9 cellular contexts compared by ENCODE assay signal in the genomic region with DNA sequence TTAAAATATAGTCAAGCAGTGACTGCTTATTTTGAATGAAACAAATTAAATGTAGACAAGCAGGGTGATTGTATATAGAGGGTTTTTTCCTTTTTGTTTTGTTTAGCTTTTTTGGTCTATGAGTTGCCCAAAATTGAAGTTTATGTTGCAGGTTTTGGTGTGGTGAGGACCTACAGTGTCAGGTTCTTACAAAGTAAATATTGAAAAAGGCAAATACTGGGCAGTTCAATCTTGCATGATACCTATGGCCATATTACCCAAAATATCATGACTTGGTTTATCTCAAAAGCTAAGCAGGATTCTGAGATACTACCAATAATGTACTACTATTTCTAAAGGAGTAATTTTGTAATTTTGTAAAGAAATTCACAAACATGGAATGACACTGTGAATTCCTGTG. TPM values are rescaled to one million over a fixed set of nuclear protein-coding genes. Genes with fewer than 3 reads are reported as not detected.
DNase-seq lines count a peak whose midpoint lies in the region; ATAC-seq, FAIRE-seq and TF ChIP-seq lines count a peak whose summit lies in the region.
"Had no signal": no experiment of that assay in that cellular context is flagged by ENCODE, and none has a peak within 500 bp of the region (broad histone marks: within the 10 kb centered on the region; RNA-seq: fewer than 3 reads in every experiment).

No MANE protein-coding gene starts in this region.

- dilution Hi-C loops in keratinocyte (cut with MboI; ENCODE audit: extremely low pct_ligation_motif_present, low sequenced_read_pairs) = no loop called here

- FAIRE-seq in keratinocyte (lab: Jason Lieb, UNC) = no peak

- TF ChIP-seq EP300 in stomach (IDR thresholded peaks at IDR 0.05) = no peak

- no peak for TF ChIP-seq POLR2A in stomach (IDR thresholded peaks at IDR 0.05)

- no peak overlapping the region for H3K27ac ChIP-seq in keratinocyte (ENCODE audit: control insufficient read depth, insufficient read depth, low read length)
- peak overlapping the region in 4 of 5 donors; percentile 84 to 93 (median 90) for H3K27ac ChIP-seq in stomach

- no peak for ATAC-seq in activated T-helper 17 cell treated with anti-CD3 and anti-CD28 coated beads, Interleukin-2, amount 50 U/mL, for 72 hours (replicated peaks)
- ATAC-seq in GM18909 (IDR thresholded peaks at IDR 0.05; ENCODE audit: poor library complexity, unreplicated experiment) = no peak

- peaks cover 13% of the 10 kb centered on the region for H3K4me1 ChIP-seq in keratinocyte (ENCODE audit: control insufficient read depth, extremely low read depth, insufficient read depth, low read length)
- peaks cover 5 to 61% (median 32%) of the 10 kb centered on the region in 4 donors for H3K4me1 ChIP-seq in stomach

- H3K4me3 ChIP-seq in keratinocyte (ENCODE audit: control insufficient read depth in 2 of 3, extremely low read depth in 1 of 3, insufficient read depth in 2 of 3, low read depth in 1 of 3, low read length in 3 of 3) (peak overlapping the region in 2 of 3 experiments; percentile 53 to 67), stomach (peak overlapping the region; percentile 53 to 55 (median 54))

- H4K20me1 ChIP-seq in keratinocyte (ENCODE audit: control insufficient read depth, extremely low read depth, insufficient read depth, low read length) = no peaks in the 10 kb centered on the region

- H3K27me3 Mint-ChIP-seq in T-helper 2 cell treated with Interferon-gamma antibody and Interleukin-4, amounts not matched to agents 5 μg/mL and 100 μg/mL, for 36 hours (ENCODE audit: low read depth) = peaks cover 3% of the 10 kb centered on the region
- no peaks in the 10 kb centered on the region for H3K27me3 Mint-ChIP-seq in activated T-helper 17 cell treated with anti-CD3 and anti-CD28 coated beads, Interleukin-2, amount 50 U/mL, for 72 hours

- H3K27me3 ChIP-seq in keratinocyte (ENCODE audit: control insufficient read depth, extremely low read depth, insufficient read depth, low read length) = no peaks in the 10 kb centered on the region
- H3K27me3 ChIP-seq in stomach = no peaks in the 10 kb centered on the region

- H2AFZ ChIP-seq in keratinocyte (ENCODE audit: control insufficient read depth, low read length) = no peak overlapping the region

- H3K4me2 ChIP-seq in keratinocyte (ENCODE audit: control insufficient read depth, extremely low read depth, insufficient read depth, low read depth, low read length) = peak overlapping the region; percentile 89

- H3K9me3 ChIP-seq in keratinocyte (ENCODE audit: control insufficient read depth, low read depth, low read length) = no peaks in the 10 kb centered on the region
- no peaks in the 10 kb centered on the region for H3K9me3 ChIP-seq in stomach

- peak overlapping the region; percentile 92 for H3K4me3 Mint-ChIP-seq in T-helper 2 cell treated with Interferon-gamma antibody and Interleukin-4, amounts not matched to agents 5 μg/mL and 100 μg/mL, for 36 hours
- peak overlapping the region; percentile 95 for H3K4me3 Mint-ChIP-seq in activated T-helper 17 cell treated with anti-CD3 and anti-CD28 coated beads, Interleukin-2, amount 50 U/mL, for 72 hours

- intact Hi-C loops in stomach (cut with DNase I; ENCODE audit: low total_unique reads) = no loop called here

- H3K9ac ChIP-seq in keratinocyte (ENCODE audit: control insufficient read depth, extremely low read depth, insufficient read depth, low read length) = no peak overlapping the region

- TF ChIP-seq CTCF in keratinocyte (optimal IDR thresholded peaks at IDR 0.05 in 1 of 3, IDR thresholded peaks at IDR 0.05 in 1 of 3, conservative IDR thresholded peaks at IDR 0.05 in 1 of 3; ENCODE audit: extremely low read depth in 1 of 3, insufficient read depth in 2 of 3, low read length in 3 of 3) = no peak
- TF ChIP-seq CTCF in stomach (IDR thresholded peaks at IDR 0.05) = no peak

- H3K4me1 Mint-ChIP-seq in T-helper 2 cell treated with Interferon-gamma antibody and Interleukin-4, amounts not matched to agents 5 μg/mL and 100 μg/mL, for 36 hours (ENCODE audit: low read depth) = peaks cover 42% of the 10 kb centered on the region
- peaks cover 12% of the 10 kb centered on the region for H3K4me1 Mint-ChIP-seq in activated T-helper 17 cell treated with anti-CD3 and anti-CD28 coated beads, Interleukin-2, amount 50 U/mL, for 72 hours

- H3K9me1 ChIP-seq in keratinocyte (ENCODE audit: control insufficient read depth, extremely low read depth, insufficient read depth, low read length) = no peaks in the 10 kb centered on the region

- H3K36me3 ChIP-seq in keratinocyte (ENCODE audit: control insufficient read depth in 2 of 2, extremely low read depth in 1 of 2, insufficient read depth in 2 of 2, low read length in 2 of 2) (no peaks in the 10 kb centered on the region), stomach (no peaks in the 10 kb centered on the region)

- H3K79me2 ChIP-seq in keratinocyte (ENCODE audit: control insufficient read depth, insufficient read depth, low read length) = peaks cover 18% of the 10 kb centered on the region

- peaks cover 2% of the 10 kb centered on the region for H3K36me3 Mint-ChIP-seq in T-helper 2 cell treated with Interferon-gamma antibody and Interleukin-4, amounts not matched to agents 5 μg/mL and 100 μg/mL, for 36 hours (ENCODE audit: low read depth)
- peaks cover 9% of the 10 kb centered on the region for H3K36me3 Mint-ChIP-seq in activated T-helper 17 cell treated with anti-CD3 and anti-CD28 coated beads, Interleukin-2, amount 50 U/mL, for 72 hours (ENCODE audit: low read depth)

- H3K27ac Mint-ChIP-seq in T-helper 2 cell treated with Interferon-gamma antibody and Interleukin-4, amounts not matched to agents 5 μg/mL and 100 μg/mL, for 36 hours = no peak overlapping the region
- H3K27ac Mint-ChIP-seq in activated T-helper 17 cell treated with anti-CD3 and anti-CD28 coated beads, Interleukin-2, amount 50 U/mL, for 72 hours = peak overlapping the region; percentile 100

- DNase-seq in T-helper 2 cell treated with Interferon-gamma antibody and Interleukin-4, amounts not matched to agents 5 μg/mL and 100 μg/mL, for 36 hours (ENCODE audit: low spot score) = no peak
- DNase-seq in T-helper 2 cell = no peak
- no peak for DNase-seq in keratinocyte (ENCODE audit: low read depth, low spot score)
- no peak for DNase-seq in stomach
- no peak for DNase-seq in activated CD4-positive, alpha-beta T cell treated with anti-CD3 and anti-CD28 coated beads for 4 hours
- DNase-seq in activated CD4-positive, alpha-beta T cell treated with anti-CD3 and anti-CD28 coated beads for 48 hours = no peak
- DNase-seq: NCI-H1436 had no signal

- H3K9me3 Mint-ChIP-seq in T-helper 2 cell treated with Interferon-gamma antibody and Interleukin-4, amounts not matched to agents 5 μg/mL and 100 μg/mL, for 36 hours = no peaks in the 10 kb centered on the region
- no peaks in the 10 kb centered on the region for H3K9me3 Mint-ChIP-seq in activated T-helper 17 cell treated with anti-CD3 and anti-CD28 coated beads, Interleukin-2, amount 50 U/mL, for 72 hours

RNA-seq across cellular contexts. Expression of a gene that starts 1.8 kb away (rescaled TPM):
- 10 to 100 TPM; 10.8 to 32.6 TPM for total RNA-seq in activated T-helper 17 cell treated with anti-CD3 and anti-CD28 coated beads, Interleukin-2, amount 50 U/mL, for 72 hours
- polyA plus RNA-seq in keratinocyte (17.3 to 30.9 TPM (median 27.5 TPM) in 3 replicates), stomach (10 to 100 TPM in 2 of 3 donors, 1 to 10 TPM in 1; 7.3 to 13.1 (median 12.3) TPM)
- polyA plus RNA-seq in keratinocyte (2011; ENCODE audit: low read depth) = 53.4 TPM
- 21.6 and 32.0 TPM in 2 replicates for polyA plus RNA-seq in keratinocyte (2011; cell fraction: cytosol; rRNA removed)
- 39.5 and 52.4 TPM in 2 replicates for polyA plus RNA-seq in keratinocyte (2011; cell fraction: nucleus; rRNA removed)
- polyA plus RNA-seq in keratinocyte (2012; ENCODE audit: low replicate concordance) = 19.5 and 28.0 TPM in 2 replicates
- polyA minus RNA-seq in keratinocyte = 1.9 to 16.2 TPM (median 12.6 TPM) in 3 replicates
- polyA minus RNA-seq in keratinocyte (2011; cell fraction: cytosol; rRNA and poly(A)+ RNA removed) = 20.0 TPM
- polyA minus RNA-seq in keratinocyte (2011; cell fraction: nucleus; rRNA and poly(A)+ RNA removed) = 18.4 and 34.1 TPM in 2 replicates
- 10 to 100 TPM in 4 of 5 donors, 1 to 10 TPM in 1; 7.2 to 65.7 (median 19.2) TPM for total RNA-seq in stomach

RNA-seq across cellular contexts. Expression of a gene that starts 27.6 kb away (rescaled TPM):
- 100 to 1,000 TPM; 183 to 194 TPM for total RNA-seq in activated T-helper 17 cell treated with anti-CD3 and anti-CD28 coated beads, Interleukin-2, amount 50 U/mL, for 72 hours
- polyA plus RNA-seq in keratinocyte (97.2 to 137 TPM (median 112 TPM) in 3 replicates), stomach (10 to 100 TPM; 25.6 to 48.0 (median 39.3) TPM)
- 72.1 TPM for polyA plus RNA-seq in keratinocyte (2011; ENCODE audit: low read depth)
- 52.4 and 67.8 TPM in 2 replicates for polyA plus RNA-seq in keratinocyte (2011; cell fraction: cytosol; rRNA removed)
- polyA plus RNA-seq in keratinocyte (2011; cell fraction: nucleus; rRNA removed) = 145 and 211 TPM in 2 replicates
- polyA plus RNA-seq in keratinocyte (2012; ENCODE audit: low replicate concordance) = 70.7 and 95.3 TPM in 2 replicates
- polyA minus RNA-seq in keratinocyte = 68.7 to 119 TPM (median 94.6 TPM) in 3 replicates
- polyA minus RNA-seq in keratinocyte (2011; cell fraction: cytosol; rRNA and poly(A)+ RNA removed) = 60.6 TPM
- polyA minus RNA-seq in keratinocyte (2011; cell fraction: nucleus; rRNA and poly(A)+ RNA removed) = 81.6 and 126 TPM in 2 replicates
- 100 to 1,000 TPM in 3 of 5 donors, 10 to 100 TPM in 2; 39.4 to 394 (median 110) TPM for total RNA-seq in stomach

RNA-seq across cellular contexts. Expression of a gene that starts 39.3 kb away (rescaled TPM):
- under 1 TPM; 0.35 to 0.50 TPM for total RNA-seq in activated T-helper 17 cell treated with anti-CD3 and anti-CD28 coated beads, Interleukin-2, amount 50 U/mL, for 72 hours
- polyA plus RNA-seq in keratinocyte (0.08 to 0.28 TPM (median 0.23 TPM) in 3 replicates), stomach (1 to 10 TPM; 4.0 to 5.8 (median 4.6) TPM)
- 0.14 TPM for polyA plus RNA-seq in keratinocyte (2011; ENCODE audit: low read depth)
- 0.22 and 0.25 TPM in 2 replicates for polyA plus RNA-seq in keratinocyte (2011; cell fraction: cytosol; rRNA removed)
- polyA plus RNA-seq in keratinocyte (2011; cell fraction: nucleus; rRNA removed) = 0.07 and 0.14 TPM in 2 replicates
- polyA plus RNA-seq in keratinocyte (2012; ENCODE audit: low replicate concordance) = 0.14 and 0.16 TPM in 2 replicates
- 0.07 to 0.32 TPM (median 0.26 TPM) in 3 replicates for polyA minus RNA-seq in keratinocyte
- not detected for polyA minus RNA-seq in keratinocyte (2011; cell fraction: cytosol; rRNA and poly(A)+ RNA removed)
- polyA minus RNA-seq in keratinocyte (2011; cell fraction: nucleus; rRNA and poly(A)+ RNA removed) = 0.62 TPM in 1 of 2 replicates, not detected in the other
- 10 to 100 TPM in 1 of 5 donors, 1 to 10 TPM in 4; 2.3 to 23.8 (median 8.4) TPM for total RNA-seq in stomach
